In the genomic region with DNA sequence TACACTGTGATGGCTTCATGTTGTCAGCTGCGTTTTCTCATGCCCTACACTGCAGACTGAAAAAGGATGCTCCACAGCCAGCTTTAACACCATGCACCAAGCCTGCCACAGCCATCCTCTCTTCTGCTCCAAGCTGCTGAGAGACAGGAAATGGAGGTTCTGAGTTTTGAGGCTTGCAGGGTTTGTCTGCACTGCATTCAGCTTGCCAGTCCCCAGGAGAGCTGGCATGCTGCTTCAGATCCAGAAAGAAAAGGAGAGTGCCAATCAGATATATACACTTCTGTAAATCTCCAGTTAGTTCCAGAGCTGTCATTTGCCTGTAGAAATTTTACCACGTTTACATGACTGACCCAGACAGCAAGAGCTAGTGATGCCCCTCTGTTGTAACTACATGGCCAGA, we compare ENCODE assay signal across 18 cellular contexts.
"Had no signal": no experiment of that assay in that cellular context is flagged by ENCODE, and none has a peak within 500 bp of the region (broad histone marks: within the 10 kb centered on the region; RNA-seq: fewer than 3 reads in every experiment).

No MANE protein-coding gene starts in this region.

- H3K27ac Mint-ChIP-seq: nephron; stimulated activated memory B cell treated with anti-CD40 and anti-IgM and Interleukin-4, amounts not matched to agents 10 μg/mL and 1 μg/mL and 100 μg/mL, for 72 hours had no signal

- H3K9me3 Mint-ChIP-seq: nephron had no signal

- H3K27me3 ChIP-seq: ascending aorta, testis, upper lobe of left lung had no signal

- H3K27me3 Mint-ChIP-seq: stimulated activated memory B cell treated with anti-CD40 and anti-IgM and Interleukin-4, amounts not matched to agents 10 μg/mL and 1 μg/mL and 100 μg/mL, for 72 hours had no signal

- H3K36me3 ChIP-seq: ascending aorta, esophagus squamous epithelium, upper lobe of left lung had no signal

- H3K27ac ChIP-seq: ascending aorta, esophagus squamous epithelium, testis, upper lobe of left lung had no signal

- DNase-seq: activated CD4-positive, alpha-beta T cell treated with anti-CD3 and anti-CD28 coated beads, Interleukin-2, amount 50 U/mL, for 1 hour; activated CD8-positive, alpha-beta memory T cell treated with anti-CD3 and anti-CD28 coated beads, Interleukin-2, amount 50 U/mL, for 4 hours; activated effector memory CD4-positive, alpha-beta T cell treated with Interleukin-2 at 50 U/mL for 16 hours; activated naive CD4-positive, alpha-beta T cell treated with anti-CD3 and anti-CD28 coated beads, Interleukin-2, amount 50 U/mL, for 16 hours; activated T-cell treated with anti-CD3 and anti-CD28 coated beads, Interleukin-2, amount 50 U/mL, for 48 hours; dermis blood vessel endothelial cell; effector memory CD4-positive, alpha-beta T cell; esophagus squamous epithelium; stimulated activated CD4-positive, alpha-beta T cell treated with anti-CD3 and anti-CD28 coated beads, Interleukin-4, amount 100 ng/mL, for 4 hours; T-helper 1 cell; T-helper 9 cell; testis; upper lobe of left lung had no signal

- H3K4me3 Mint-ChIP-seq: nephron; stimulated activated memory B cell treated with anti-CD40 and anti-IgM and Interleukin-4, amounts not matched to agents 10 μg/mL and 1 μg/mL and 100 μg/mL, for 72 hours had no signal

- H3K9me3 ChIP-seq: ascending aorta, esophagus squamous epithelium, testis, upper lobe of left lung had no signal

- H3K4me1 Mint-ChIP-seq: stimulated activated memory B cell treated with anti-CD40 and anti-IgM and Interleukin-4, amounts not matched to agents 10 μg/mL and 1 μg/mL and 100 μg/mL, for 72 hours had no signal

- H3K36me3 Mint-ChIP-seq: stimulated activated memory B cell treated with anti-CD40 and anti-IgM and Interleukin-4, amounts not matched to agents 10 μg/mL and 1 μg/mL and 100 μg/mL, for 72 hours had no signal

- H3K4me3 ChIP-seq: ascending aorta, esophagus squamous epithelium, lung, testis, upper lobe of left lung had no signal

- H3K4me1 ChIP-seq: ascending aorta, testis, upper lobe of left lung had no signal

- ATAC-seq: sciatic nerve; stimulated activated memory B cell treated with anti-CD40 and anti-IgM and Interleukin-4, amounts not matched to agents 10 μg/mL and 1 μg/mL and 100 μg/mL, for 72 hours had no signal
